ENCODE assay signal across 23 cellular contexts in genomic region chr16:49953090-49953489, GRCh38.
DNase-seq lines count a peak whose midpoint lies in the region; ATAC-seq, FAIRE-seq and TF ChIP-seq lines count a peak whose summit lies in the region.
"Had no signal": no experiment of that assay in that cellular context is flagged by ENCODE, and none has a peak within 500 bp of the region (broad histone marks: within the 10 kb centered on the region; RNA-seq: fewer than 3 reads in every experiment).

No MANE protein-coding gene starts in this region.

- no peak for TF ChIP-seq POLR2A in HepG2 (IDR thresholded peaks at IDR 0.05; ENCODE audit: insufficient read depth in 1 of 2, low read depth in 2 of 2, low read length in 2 of 2)
- no peak for TF ChIP-seq POLR2A in right lobe of liver (IDR thresholded peaks at IDR 0.05)
- TF ChIP-seq POLR2A in H1 (IDR thresholded peaks at IDR 0.05; ENCODE audit: control extremely low read depth in 1 of 2, low read depth in 2 of 2, low read length in 2 of 2) = no peak
- TF ChIP-seq POLR2A in tibial nerve (IDR thresholded peaks at IDR 0.05) = no peak

- FAIRE-seq in HepG2 (lab: Jason Lieb, UNC) (no peak), GM18507 (lab: Jason Lieb, UNC) (peak; percentile 51), H1 (lab: Jason Lieb, UNC) (peak; percentile 69)
- FAIRE-seq: GM12878, GM12892 had no signal

- H4K8ac ChIP-seq in H1 (ENCODE audit: extremely low read depth, insufficient read depth, low read length) (no peak overlapping the region), trophoblast cell (ENCODE audit: low read depth, low read length) (no peak overlapping the region)

- H2BK5ac ChIP-seq in H1 (ENCODE audit: low read depth, low read length) (no peak overlapping the region), trophoblast cell (ENCODE audit: low read depth, low read length, poor library complexity) (no peak overlapping the region)

- TF ChIP-seq RAD21 in HepG2 (CRISPR knock-in tag; IDR thresholded peaks at IDR 0.05) = no peak
- no peak for TF ChIP-seq RAD21 in H1 (IDR thresholded peaks at IDR 0.05 in 1 of 2, conservative IDR thresholded peaks at IDR 0.05 in 1 of 2; ENCODE audit: low read depth in 2 of 2, low read length in 2 of 2)

- intact Hi-C loops in HepG2 (cut with micrococcal nuclease; ENCODE audit: unreplicated experiment) (no loop called here), right lobe of liver (cut with DNase I) (no loop called here)

- no peak overlapping the region for H3K14ac ChIP-seq in H1 (ENCODE audit: insufficient read length)
- no peak overlapping the region for H3K14ac ChIP-seq in trophoblast cell (ENCODE audit: low read length)

- H4K91ac ChIP-seq in H1 (replicated peaks; ENCODE audit: insufficient read length, low read length) (no peak overlapping the region), trophoblast cell (ENCODE audit: low read depth, low read length) (no peak overlapping the region)

- H4K5ac ChIP-seq in H1 (ENCODE audit: insufficient read length, low read depth, low read length) = no peak overlapping the region

- H2AFZ ChIP-seq in HepG2 (ENCODE audit: low read length) (no peak overlapping the region), H1 (ENCODE audit: low read length) (no peak overlapping the region), trophoblast cell (ENCODE audit: insufficient read depth, low read length, poor library complexity) (peak overlapping the region; percentile 21)

- H3K4me2 ChIP-seq in HepG2 (ENCODE audit: low read depth, low read length) (no peak overlapping the region), H1 (ENCODE audit: insufficient read depth in 1 of 2, low read depth in 2 of 2, low read length in 2 of 2) (no peak overlapping the region), trophoblast cell (ENCODE audit: low read length) (no peak overlapping the region)

- H3K23me2 ChIP-seq in H1 (ENCODE audit: low read depth, low read length) = no peaks in the 10 kb centered on the region

- H4K12ac ChIP-seq in trophoblast cell (ENCODE audit: low read depth, low read length) = no peak overlapping the region

- WGBS in HepG2 (ENCODE audit: low lambda C conversion rate) = 0% methylated on average over 2 of the region's 2 CpGs
- WGBS in right lobe of liver (ENCODE audit: insufficient coverage, low coverage, low lambda C conversion rate, missing lambda C conversion rate) = 40% methylated on average over 2 of the region's 2 CpGs
- WGBS in H1 (ENCODE audit: extremely low coverage in 1 of 2, insufficient coverage in 1 of 2, insufficient read length in 1 of 2, insufficient replicate concordance in 2 of 2, low coverage in 1 of 2, low lambda C conversion rate in 2 of 2, missing lambda C conversion rate in 1 of 2), 2 experiments = 66% methylated on average over 2 of the region's 2 CpGs; no CpG with 5 or more reads in 1 of the 2 experiments
- no CpG with 5 or more reads among the region's 2 CpGs for WGBS in trophoblast cell (ENCODE audit: extremely low coverage, insufficient coverage, insufficient read length)
- WGBS in tibial nerve, 2 donors = 61 to 67% methylated on average over 2 of the region's 2 CpGs

- no peak for TF ChIP-seq CTCF in HepG2 (CRISPR knock-in tag; IDR thresholded peaks at IDR 0.05)
- no peak for TF ChIP-seq CTCF in right lobe of liver (IDR thresholded peaks at IDR 0.05)
- TF ChIP-seq CTCF in H1 (IDR thresholded peaks at IDR 0.05; ENCODE audit: control extremely low read depth in 1 of 3, insufficient read depth in 1 of 3, low read depth in 1 of 3, low read length in 3 of 3) = no peak
- no peak for TF ChIP-seq CTCF in tibial nerve (IDR thresholded peaks at IDR 0.05)

- H3K4me1 ChIP-seq in HepG2 (ENCODE audit: insufficient read depth, low read length) = peaks cover 7% of the 10 kb centered on the region
- H3K4me1 ChIP-seq in right lobe of liver = no peaks in the 10 kb centered on the region
- no peaks in the 10 kb centered on the region for H3K4me1 ChIP-seq in H1 (replicated peaks in 1 of 4; ENCODE audit: control insufficient read depth in 3 of 4, insufficient read depth in 4 of 4, low read length in 3 of 4)
- H3K4me1 ChIP-seq in trophoblast cell (ENCODE audit: control insufficient read depth in 1 of 2, insufficient read depth in 2 of 2, low read length in 2 of 2) = peaks cover 2 to 4% of the 10 kb centered on the region in 2 experiments
- peaks cover 0 to 2% (median 0%) of the 10 kb centered on the region in 4 donors for H3K4me1 ChIP-seq in tibial nerve

- ATAC-seq in HepG2 (no peak), right lobe of liver (no peak), HG03432 (IDR thresholded peaks at IDR 0.05; ENCODE audit: unreplicated experiment) (no peak)
- ATAC-seq: CD8-positive, alpha-beta T cell; GM12878 had no signal

- H3K36me3 ChIP-seq in HepG2 (replicated peaks in 1 of 2; ENCODE audit: control insufficient read depth in 1 of 2, insufficient read depth in 2 of 2, low read length in 2 of 2) = no peaks in the 10 kb centered on the region
- H3K36me3 ChIP-seq in right lobe of liver = no peaks in the 10 kb centered on the region
- no peaks in the 10 kb centered on the region for H3K36me3 ChIP-seq in H1 (ENCODE audit: control insufficient read depth in 2 of 4, insufficient read depth in 4 of 4, low read length in 3 of 4)
- H3K36me3 ChIP-seq in trophoblast cell (ENCODE audit: control insufficient read depth in 1 of 2, insufficient read depth in 2 of 2, low read length in 2 of 2) = no peaks in the 10 kb centered on the region
- no peaks in the 10 kb centered on the region for H3K36me3 ChIP-seq in tibial nerve
- H3K36me3 ChIP-seq: BLaER1 treated with 17β-estradiol and CSF1 and Interleukin-3, amounts not matched to agents 10 nM and 100 nM had no signal

- H3K56ac ChIP-seq in H1 (replicated peaks; ENCODE audit: insufficient read length, low read depth, low read length) = no peak overlapping the region

- H3K27me3 ChIP-seq in HepG2 (ENCODE audit: control insufficient read depth in 1 of 2, insufficient read depth in 2 of 2, low read length in 2 of 2) = peaks cover 0 to 14% of the 10 kb centered on the region in 2 experiments; a peak in 3 of 5 replicates
- no peaks in the 10 kb centered on the region for H3K27me3 ChIP-seq in right lobe of liver
- H3K27me3 ChIP-seq in H1 (replicated peaks in 1 of 4; ENCODE audit: control insufficient read depth in 3 of 4, extremely low read depth in 1 of 4, insufficient read depth in 3 of 4, low read length in 3 of 4) = no peaks in the 10 kb centered on the region
- H3K27me3 ChIP-seq in trophoblast cell (ENCODE audit: insufficient read depth, low read length) = no peaks in the 10 kb centered on the region
- no peaks in the 10 kb centered on the region for H3K27me3 ChIP-seq in tibial nerve
- H3K27me3 ChIP-seq: BLaER1 treated with 17β-estradiol and CSF1 and Interleukin-3, amounts not matched to agents 10 nM and 100 nM had no signal

- POLR2A ChIA-PET in HepG2 (lab: Yijun Ruan, JAX) = no interaction called here
- POLR2A ChIA-PET in H1 (lab: Charles Lee; ENCODE audit: partially characterized antibody) = no interaction called here

- H3K9me3 ChIP-seq in HepG2 (ENCODE audit: low read length) = no peaks in the 10 kb centered on the region
- no peaks in the 10 kb centered on the region for H3K9me3 ChIP-seq in right lobe of liver
- H3K9me3 ChIP-seq in H1 (ENCODE audit: insufficient read depth in 2 of 2, low read depth in 1 of 2, low read length in 1 of 2) = no peaks in the 10 kb centered on the region
- H3K9me3 ChIP-seq in trophoblast cell (ENCODE audit: insufficient read depth, low read depth, low read length) = no peaks in the 10 kb centered on the region
- H3K9me3 ChIP-seq in tibial nerve = no peaks in the 10 kb centered on the region
- H3K9me3 ChIP-seq: BLaER1 treated with 17β-estradiol and CSF1 and Interleukin-3, amounts not matched to agents 10 nM and 100 nM had no signal

- H2BK15ac ChIP-seq in H1 (ENCODE audit: low read length) = no peak overlapping the region

- in situ Hi-C loops in HepG2 (cut with HindIII; ENCODE audit: extremely low pct_ligation_motif_present, low pct_unique_long_range_greater_than_20kb) = no loop called here

- no TSS peak for BruUV-seq in HepG2 (replicated peaks; lab: Mats Ljungman, UMichigan)

- CTCF ChIA-PET in HepG2 (lab: Yijun Ruan, JAX; ENCODE audit: low intra/inter-chr PET ratio, low total read pairs) = no interaction called here
- CTCF ChIA-PET in H1 (lab: Charles Lee; ENCODE audit: partially characterized antibody) = interaction anchor here (0.7 kb wide), 1 partner anchor 514 kb away, joined by 4 read pairs; no protein-coding TSS in a partner anchor

- H3K79me1 ChIP-seq in H1 (ENCODE audit: low read depth, low read length) = no peaks in the 10 kb centered on the region
- no peaks in the 10 kb centered on the region for H3K79me1 ChIP-seq in trophoblast cell (ENCODE audit: low read length)

- H3K79me2 ChIP-seq in HepG2 (ENCODE audit: insufficient read depth, low read length) (no peaks in the 10 kb centered on the region), H1 (ENCODE audit: control insufficient read depth in 1 of 2, insufficient read depth in 2 of 2, low read length in 2 of 2) (no peaks in the 10 kb centered on the region), trophoblast cell (ENCODE audit: control insufficient read depth, insufficient read depth, low read length, poor library complexity) (no peaks in the 10 kb centered on the region)

- no peak overlapping the region for H3K27ac ChIP-seq in HepG2 (ENCODE audit: extremely low read length, insufficient read depth, low read length)
- H3K27ac ChIP-seq in right lobe of liver = no peak overlapping the region
- H3K27ac ChIP-seq in H1 (ENCODE audit: low read depth, low read length) = no peak overlapping the region
- no peak overlapping the region for H3K27ac ChIP-seq in trophoblast cell (ENCODE audit: low read depth, low read length)
- H3K27ac ChIP-seq in tibial nerve = no peak overlapping the region
- H3K27ac ChIP-seq: 22Rv1; BLaER1 treated with 17β-estradiol and CSF1 and Interleukin-3, amounts not matched to agents 10 nM and 100 nM; C4-2B had no signal

- no peaks in the 10 kb centered on the region for H4K20me1 ChIP-seq in HepG2 (ENCODE audit: insufficient read depth, low read length)
- H4K20me1 ChIP-seq in H1 (replicated peaks in 1 of 2; ENCODE audit: control insufficient read depth in 1 of 2, insufficient read depth in 2 of 2, low read length in 2 of 2) = no peaks in the 10 kb centered on the region
- H4K20me1 ChIP-seq: BLaER1 treated with 17β-estradiol and CSF1 and Interleukin-3, amounts not matched to agents 10 nM and 100 nM had no signal

- H3K18ac ChIP-seq in H1 (ENCODE audit: extremely low read depth, low read length) = no peak overlapping the region
- no peak overlapping the region for H3K18ac ChIP-seq in trophoblast cell (ENCODE audit: low read length)

- H3K4me3 ChIP-seq in HepG2 (replicated peaks in 1 of 3; ENCODE audit: insufficient read depth in 1 of 3, low read depth in 2 of 3, low read length in 3 of 3) (no peak overlapping the region), right lobe of liver (no peak overlapping the region), H1 (ENCODE audit: extremely low read depth in 1 of 4, insufficient read depth in 2 of 4, low read depth in 3 of 4, low read length in 4 of 4) (no peak overlapping the region), trophoblast cell (ENCODE audit: low read depth, low read length) (no peak overlapping the region), tibial nerve (no peak overlapping the region)
- H3K4me3 ChIP-seq: BLaER1 treated with 17β-estradiol and CSF1 and Interleukin-3, amounts not matched to agents 10 nM and 100 nM; GM12878 had no signal

- H3K4ac ChIP-seq in H1 (replicated peaks; ENCODE audit: insufficient read length, low read depth, low read length) (no peak overlapping the region), trophoblast cell (ENCODE audit: low read depth, low read length) (no peak overlapping the region)

- H3K9ac ChIP-seq in HepG2 (ENCODE audit: insufficient read depth, low read depth, low read length) (no peak overlapping the region), H1 (replicated peaks in 1 of 4; ENCODE audit: extremely low read depth in 1 of 4, low read depth in 3 of 4, low read length in 3 of 4) (no peak overlapping the region), trophoblast cell (ENCODE audit: low read length) (no peak overlapping the region)
- H3K9ac ChIP-seq: BLaER1 treated with 17β-estradiol and CSF1 and Interleukin-3, amounts not matched to agents 10 nM and 100 nM had no signal

- no peak overlapping the region for H2BK20ac ChIP-seq in H1 (ENCODE audit: low read length)

- H3K23ac ChIP-seq in H1 (ENCODE audit: insufficient read length) (no peak overlapping the region), trophoblast cell (ENCODE audit: low read length) (no peak overlapping the region)

- no peak for TF ChIP-seq EP300 in HepG2 (IDR thresholded peaks at IDR 0.05; ENCODE audit: low read depth in 2 of 2, low read length in 2 of 2)
- TF ChIP-seq EP300 in HepG2 (CRISPR knock-in tag; IDR thresholded peaks at IDR 0.05; ENCODE audit: borderline replicate concordance) = no peak
- TF ChIP-seq EP300 in H1 (IDR thresholded peaks at IDR 0.05; ENCODE audit: borderline replicate concordance in 1 of 2, low read depth in 2 of 2, low read length in 2 of 2) = no peak
- TF ChIP-seq EP300 in tibial nerve (IDR thresholded peaks at IDR 0.05) = no peak

- H2BK120ac ChIP-seq in H1 (replicated peaks; ENCODE audit: low read depth, low read length) (no peak overlapping the region), trophoblast cell (ENCODE audit: insufficient read depth, low read length, poor library complexity) (no peak overlapping the region)

- DNase-seq in HepG2 (ENCODE audit: low spot score) (no peak), right lobe of liver (no peak), GM18507 (ENCODE audit: extremely low spot score, insufficient read length, low read depth) (no peak), H1 (ENCODE audit: low read depth in 1 of 2, low spot score in 2 of 2) (no peak), trophoblast cell (no peak), COLO668 (lab: John Stamatoyannopoulos, UW; ENCODE audit: unreplicated experiment) (no peak), tibial nerve (ENCODE audit: low spot score in 2 of 2) (no peak)
- DNase-seq: AML-193; CD4-positive, alpha-beta T cell; CD8-positive, alpha-beta T cell; COR-L47; DMS 273 treated with DMSO at 0.1 percent for 48 hours; DMS153; DMS53; DMS79; DND-41; GDM1 had no signal

- H2AK5ac ChIP-seq in H1 (ENCODE audit: low read depth, low read length) (no peak overlapping the region), trophoblast cell (ENCODE audit: low read length) (no peak overlapping the region)

- H2BK12ac ChIP-seq in H1 (ENCODE audit: low read depth, low read length) (no peak overlapping the region), trophoblast cell (ENCODE audit: low read length) (no peak overlapping the region)
